8 cellular contexts compared by ENCODE assay signal in the genomic region with DNA sequence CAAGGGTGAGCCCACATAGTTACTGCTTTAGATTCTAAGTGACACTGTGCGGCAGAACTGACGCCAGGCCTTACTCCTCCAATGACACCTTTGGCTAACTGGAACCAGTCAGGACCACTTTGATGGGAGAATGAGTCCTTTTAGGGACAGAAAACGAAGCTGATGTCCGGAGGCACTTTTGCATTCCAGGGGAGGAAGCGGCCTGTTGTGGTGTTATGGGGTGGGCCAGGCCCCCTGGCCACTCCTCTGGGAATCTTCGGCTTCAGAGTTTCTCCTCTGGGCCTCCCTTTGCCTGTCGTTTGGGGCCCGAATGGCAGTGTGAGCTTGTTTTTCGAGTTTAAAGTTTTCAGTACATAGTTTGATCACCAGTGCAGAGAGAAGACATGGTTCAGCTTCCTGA.
A peak's percentile ranks its signal among the peaks of the same experiment; 100 is the strongest.
DNase-seq lines count a peak whose midpoint lies in the region; ATAC-seq, FAIRE-seq and TF ChIP-seq lines count a peak whose summit lies in the region.

No MANE protein-coding gene starts in this region.

- DNase-seq in activated CD8-positive, alpha-beta memory T cell treated with anti-CD3 and anti-CD28 coated beads, Interleukin-2, amount 10 ng/mL, durations not matched to agents 7 days and 5 days: no peak
- no peak for DNase-seq in activated CD8-positive, alpha-beta memory T cell treated with anti-CD3 and anti-CD28 coated beads, Interleukin-2, amount 50 U/mL, for 4 hours
- DNase-seq in activated naive CD4-positive, alpha-beta T cell treated with anti-CD3 and anti-CD28 coated beads, Interleukin-2, amount 50 U/mL, for 72 hours (ENCODE audit: low spot score in 2 of 2): no peak
- peak; percentile 45 for DNase-seq in mesenteric fat pad (ENCODE audit: low spot score)
- DNase-seq in suprapubic skin (ENCODE audit: low spot score in 2 of 2): no peak
- DNase-seq in NCI-H146 (lab: John Stamatoyannopoulos, UW): no peak
- DNase-seq in GM19239 (ENCODE audit: insufficient read length, low spot score): no peak

- peaks cover 100% of the 10 kb centered on the region for H3K4me1 Mint-ChIP-seq in activated CD8-positive, alpha-beta memory T cell treated with anti-CD3 and anti-CD28 coated beads, Interleukin-2, amount 10 ng/mL, durations not matched to agents 7 days and 5 days

- H3K27me3 ChIP-seq in suprapubic skin: no peaks in the 10 kb centered on the region

- peaks cover 71% of the 10 kb centered on the region for H3K4me1 ChIP-seq in suprapubic skin

- peak overlapping the region; percentile 82 for H3K27ac ChIP-seq in suprapubic skin

- peak overlapping the region; percentile 100 for H3K27ac Mint-ChIP-seq in activated CD8-positive, alpha-beta memory T cell treated with anti-CD3 and anti-CD28 coated beads, Interleukin-2, amount 10 ng/mL, durations not matched to agents 7 days and 5 days
- H3K27ac Mint-ChIP-seq in activated naive CD4-positive, alpha-beta T cell treated with anti-CD3 and anti-CD28 coated beads, Interleukin-2, amount 50 U/mL, for 72 hours: peak overlapping the region; percentile 96

- no peak for TF ChIP-seq EP300 in suprapubic skin (IDR thresholded peaks at IDR 0.05)

- no peaks in the 10 kb centered on the region for H3K27me3 Mint-ChIP-seq in activated CD8-positive, alpha-beta memory T cell treated with anti-CD3 and anti-CD28 coated beads, Interleukin-2, amount 10 ng/mL, durations not matched to agents 7 days and 5 days

- TF ChIP-seq CTCF in suprapubic skin (IDR thresholded peaks at IDR 0.05): no peak

- H3K4me3 ChIP-seq in suprapubic skin: no peak overlapping the region

- ATAC-seq in activated CD8-positive, alpha-beta memory T cell treated with anti-CD3 and anti-CD28 coated beads, Interleukin-2, amount 10 ng/mL, durations not matched to agents 7 days and 5 days: no peak
- ATAC-seq in activated naive CD4-positive, alpha-beta T cell treated with anti-CD3 and anti-CD28 coated beads, Interleukin-2, amount 50 U/mL, for 72 hours: no peak
- no peak for ATAC-seq in HG03342 (IDR thresholded peaks at IDR 0.05; ENCODE audit: unreplicated experiment)

- H3K9me3 ChIP-seq in suprapubic skin: no peaks in the 10 kb centered on the region

- no peaks in the 10 kb centered on the region for H3K9me3 Mint-ChIP-seq in activated CD8-positive, alpha-beta memory T cell treated with anti-CD3 and anti-CD28 coated beads, Interleukin-2, amount 10 ng/mL, durations not matched to agents 7 days and 5 days (ENCODE audit: low read depth)
- H3K9me3 Mint-ChIP-seq in activated naive CD4-positive, alpha-beta T cell treated with anti-CD3 and anti-CD28 coated beads, Interleukin-2, amount 50 U/mL, for 72 hours: no peaks in the 10 kb centered on the region

- peaks cover 20% of the 10 kb centered on the region for H3K36me3 ChIP-seq in suprapubic skin

- 89% methylated on average over 7 of the region's 9 CpGs for WGBS in suprapubic skin

- H3K36me3 Mint-ChIP-seq in activated CD8-positive, alpha-beta memory T cell treated with anti-CD3 and anti-CD28 coated beads, Interleukin-2, amount 10 ng/mL, durations not matched to agents 7 days and 5 days: peaks cover 76% of the 10 kb centered on the region
- peaks cover 18 to 78% of the 10 kb centered on the region in 2 donors for H3K36me3 Mint-ChIP-seq in activated naive CD4-positive, alpha-beta T cell treated with anti-CD3 and anti-CD28 coated beads, Interleukin-2, amount 50 U/mL, for 72 hours

- CTCF ChIA-PET in activated CD8-positive, alpha-beta memory T cell treated with anti-CD3 and anti-CD28 coated beads, Interleukin-2, amount 10 ng/mL, durations not matched to agents 7 days and 5 days (lab: Charles Lee): interaction anchor here (0.8 to 6.0 kb wide), 16 partner anchors 11 to 263 kb away, joined by 3 to 40 read pairs (median 6); partner anchors contain the start of gene MBP

- no peak for TF ChIP-seq POLR2A in suprapubic skin (IDR thresholded peaks at IDR 0.05)

- no peak for FAIRE-seq in GM19239 (lab: Jason Lieb, UNC)

- no peak overlapping the region for H3K4me3 Mint-ChIP-seq in activated CD8-positive, alpha-beta memory T cell treated with anti-CD3 and anti-CD28 coated beads, Interleukin-2, amount 10 ng/mL, durations not matched to agents 7 days and 5 days
